Comparison of ENCODE assay signal across 8 cellular contexts in genomic region chr12:4649358-4649661, GRCh38. TPM values are rescaled to one million over a fixed set of nuclear protein-coding genes. Genes with fewer than 3 reads are reported as not detected.
DNase-seq lines count a peak whose midpoint lies in the region; ATAC-seq and TF ChIP-seq lines count a peak whose summit lies in the region.

No MANE protein-coding gene starts in this region.

- H3K36me3 ChIP-seq in body of pancreas (replicated peaks in 1 of 2; ENCODE audit: insufficient read depth in 1 of 2, low read depth in 2 of 2) (peaks cover 0 to 2% of the 10 kb centered on the region in 2 donors), lung (ENCODE audit: control insufficient read depth in 2 of 2, insufficient read depth in 2 of 2, low read length in 2 of 2) (no peaks in the 10 kb centered on the region), upper lobe of left lung (peaks cover 0 to 2% (median 0%) of the 10 kb centered on the region in 4 donors)

- no peak for TF ChIP-seq CTCF in body of pancreas (IDR thresholded peaks at IDR 0.05)
- no peak for TF ChIP-seq CTCF in lung (IDR thresholded peaks at IDR 0.05; ENCODE audit: control extremely low read depth, extremely low read depth)
- no peak for TF ChIP-seq CTCF in upper lobe of left lung (IDR thresholded peaks at IDR 0.05)

- H3K9me3 Mint-ChIP-seq in activated T-cell treated with anti-CD3 and anti-CD28 coated beads, Interleukin-2, amount 50 U/mL, for 72 hours, result no peaks in the 10 kb centered on the region

- peak overlapping the region; percentile 91 for H3K27ac Mint-ChIP-seq in activated T-cell treated with anti-CD3 and anti-CD28 coated beads, Interleukin-2, amount 50 U/mL, for 72 hours

- no peak for ATAC-seq in activated T-cell treated with anti-CD3 and anti-CD28 coated beads, Interleukin-2, amount 50 U/mL, for 72 hours (replicated peaks in 1 of 2)
- ATAC-seq in body of pancreas, result no peak
- no peak for ATAC-seq in lung (ENCODE audit: insufficient read depth, low FRiP score)
- no peak for ATAC-seq in upper lobe of left lung (ENCODE audit: low FRiP score in 2 of 2)

- 0% methylated on average over 6 of the region's 6 CpGs for WGBS in body of pancreas, 2 donors
- 0 to 1% methylated on average over 6 of the region's 6 CpGs for WGBS in lung, 2 donors
- 0 to 1% methylated on average over 6 of the region's 6 CpGs for WGBS in upper lobe of left lung, 2 donors

- H3K27ac ChIP-seq in body of pancreas (peak overlapping the region; percentile 76 to 90 (median 88)), lung (ENCODE audit: low read depth in 1 of 2, low read length in 1 of 2) (peak overlapping the region; percentile 83 to 95), upper lobe of left lung (peak overlapping the region; percentile 86 to 93 (median 89))

- H3K4me3 Mint-ChIP-seq in activated T-cell treated with anti-CD3 and anti-CD28 coated beads, Interleukin-2, amount 50 U/mL, for 72 hours, result peak overlapping the region; percentile 98

- H3K36me3 Mint-ChIP-seq in activated T-cell treated with anti-CD3 and anti-CD28 coated beads, Interleukin-2, amount 50 U/mL, for 72 hours (ENCODE audit: insufficient read depth in 2 of 2), result peaks cover 1 to 3% of the 10 kb centered on the region in 2 donors

- H3K27me3 ChIP-seq in body of pancreas (no peaks in the 10 kb centered on the region), lung (ENCODE audit: control insufficient read depth, insufficient read depth) (no peaks in the 10 kb centered on the region), upper lobe of left lung (no peaks in the 10 kb centered on the region)

- H3K9me3 ChIP-seq in body of pancreas, result no peaks in the 10 kb centered on the region
- no peaks in the 10 kb centered on the region for H3K9me3 ChIP-seq in lung (ENCODE audit: control insufficient read depth in 2 of 2, insufficient read depth in 1 of 2, low read length in 1 of 2)
- no peaks in the 10 kb centered on the region for H3K9me3 ChIP-seq in upper lobe of left lung

- H3K27me3 Mint-ChIP-seq in activated T-cell treated with anti-CD3 and anti-CD28 coated beads, Interleukin-2, amount 50 U/mL, for 72 hours (ENCODE audit: low read depth), result no peaks in the 10 kb centered on the region

- intact Hi-C loops in body of pancreas (cut with DNase I), result no loop called here

- peaks cover 34% of the 10 kb centered on the region for H3K4me1 Mint-ChIP-seq in activated T-cell treated with anti-CD3 and anti-CD28 coated beads, Interleukin-2, amount 50 U/mL, for 72 hours (ENCODE audit: low read depth)

- H3K4me3 ChIP-seq in body of pancreas (peak overlapping the region; percentile 29 to 61), lung (peak overlapping the region; percentile 98), upper lobe of left lung (peak overlapping the region; percentile 50 to 89 (median 62))

- DNase-seq in activated T-cell treated with anti-CD3 and anti-CD28 coated beads, Interleukin-2, amount 50 U/mL, for 72 hours, result no peak
- no peak for DNase-seq in activated T-cell treated with anti-CD3 and anti-CD28 coated beads, Interleukin-2, amount 50 U/mL, for 1 hour
- DNase-seq in body of pancreas (no peak), lung (ENCODE audit: low spot score) (no peak), upper lobe of left lung (no peak), NCI-H2196 (lab: John Stamatoyannopoulos, UW; ENCODE audit: unreplicated experiment) (no peak), 8988T (no peak), hypothalamus (lab: John Stamatoyannopoulos, UW) (no peak)

- TF ChIP-seq POLR2A in body of pancreas (IDR thresholded peaks at IDR 0.05), result no peak
- no peak for TF ChIP-seq POLR2A in upper lobe of left lung (IDR thresholded peaks at IDR 0.05)

- no peak for TF ChIP-seq EP300 in upper lobe of left lung (IDR thresholded peaks at IDR 0.05)

- peaks cover 25% of the 10 kb centered on the region for H3K4me1 ChIP-seq in body of pancreas
- H3K4me1 ChIP-seq in lung (ENCODE audit: control insufficient read depth in 2 of 2, insufficient read depth in 2 of 2, low read length in 2 of 2), result peaks cover 0 to 18% of the 10 kb centered on the region in 2 donors
- H3K4me1 ChIP-seq in upper lobe of left lung, result peaks cover 15 to 38% (median 23%) of the 10 kb centered on the region in 4 donors

RNA-seq across cellular contexts. Expression of gene NDUFA9, which starts 0.4 kb away (rescaled TPM):
- total RNA-seq in activated T-cell treated with anti-CD3 and anti-CD28 coated beads, Interleukin-2, amount 50 U/mL, for 72 hours, result 100 to 1,000 TPM; 107 to 119 TPM
- total RNA-seq in body of pancreas (10 to 100 TPM; 12.5 to 16.9 TPM), lung (10 to 100 TPM; 65.9 to 79.1 TPM), upper lobe of left lung (10 to 100 TPM in 5 of 6 donors, 1 to 10 TPM in 1; 9.4 to 74.3 (median 32.4) TPM)
- polyA plus RNA-seq in lung, result 10 to 100 TPM; 64.1 to 70.4 TPM

RNA-seq across cellular contexts. Expression of gene AKAP3, which starts 0.5 kb away (rescaled TPM):
- total RNA-seq in activated T-cell treated with anti-CD3 and anti-CD28 coated beads, Interleukin-2, amount 50 U/mL, for 72 hours, result 1 to 10 TPM; 5.4 to 7.7 TPM
- total RNA-seq in body of pancreas, result 1 to 10 TPM; 3.4 to 8.2 TPM
- 1 to 10 TPM; 1.1 to 2.4 TPM for total RNA-seq in lung
- polyA plus RNA-seq in lung, result 1 to 10 TPM in 1 of 2 donors, under 1 TPM in 1; 0.57 to 1.2 TPM
- 1 to 10 TPM in 4 of 6 donors, under 1 TPM in 1, not detected in 1; 0.57 to 5.2 (median 1.8) TPM for total RNA-seq in upper lobe of left lung

Comparison
In these comparisons a context has a peak if more than half of its experiments do, and no peak if none do; other contexts are left out.
1. H3K4me3 ChIP-seq: peak in every context shown above with its lines; median percentile 98 in lung; 62 in upper lobe of left lung; 45 in body of pancreas.